29 cellular contexts compared by ENCODE assay signal in the genomic region with DNA sequence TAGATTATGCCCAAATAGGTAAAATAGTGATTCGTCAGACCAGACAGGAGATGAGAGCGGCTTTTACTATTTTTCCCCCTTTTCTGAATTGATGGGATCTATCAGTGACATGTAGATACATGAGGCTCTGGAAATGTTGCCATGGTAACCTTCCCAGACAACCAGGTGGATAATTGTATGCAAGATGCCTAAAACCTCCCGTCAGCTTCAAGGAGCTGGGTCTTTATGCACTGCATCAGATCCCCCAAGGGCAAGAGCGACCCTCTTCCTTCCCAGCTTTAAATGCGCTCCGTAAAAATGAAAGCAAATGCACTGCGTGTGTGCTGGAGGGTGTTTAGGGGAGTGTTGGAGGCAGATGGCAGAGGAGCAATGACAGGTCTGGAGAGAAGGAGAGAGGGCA.
DNase-seq lines count a peak whose midpoint lies in the region; ATAC-seq lines count a peak whose summit lies in the region.
"Had no signal": no experiment of that assay in that cellular context is flagged by ENCODE, and none has a peak within 500 bp of the region (broad histone marks: within the 10 kb centered on the region; RNA-seq: fewer than 3 reads in every experiment).

No MANE protein-coding gene starts in this region.

- H3K4me3 Mint-ChIP-seq in stimulated activated naive B cell treated with anti-CD40 and anti-IgM and Interleukin-4, amounts not matched to agents 10 μg/mL and 1 μg/mL and 100 μg/mL, for 72 hours: no peak overlapping the region
- H3K4me3 Mint-ChIP-seq: activated T-helper 1 cell treated with anti-CD3 and anti-CD28 coated beads, Interleukin-12 subunit alpha, Interleukin-12 subunit beta, Interleukin-2, Interleukin-4 antibody, amounts not matched to agents 30 ng/mL and 10 ng/mL and 1 ng/mL, durations not matched to agents 14 hours and 24 hours and 36 hours; CD14-positive monocyte; natural killer cell; WTC11 had no signal

- H3K27ac Mint-ChIP-seq in stimulated activated naive B cell treated with anti-CD40 and anti-IgM and Interleukin-4, amounts not matched to agents 10 μg/mL and 1 μg/mL and 100 μg/mL, for 72 hours: no peak overlapping the region
- H3K27ac Mint-ChIP-seq: activated T-helper 1 cell treated with anti-CD3 and anti-CD28 coated beads, Interleukin-12 subunit alpha, Interleukin-12 subunit beta, Interleukin-2, Interleukin-4 antibody, amounts not matched to agents 30 ng/mL and 10 ng/mL and 1 ng/mL, durations not matched to agents 14 hours and 24 hours and 36 hours; CD14-positive monocyte; natural killer cell; WTC11 had no signal

- DNase-seq in ELF-1 (ENCODE audit: low read depth, low spot score) (peak; percentile 6), NCI-H1105 treated with DMSO at 0.1 percent for 48 hours (lab: John Stamatoyannopoulos, UW) (peak; percentile 48), left kidney (ENCODE audit: low read depth, low spot score) (peak; percentile 16), GOT3 (lab: John Stamatoyannopoulos, UW) (no peak)
- DNase-seq in stimulated activated naive B cell treated with anti-CD40 and anti-IgM and Interleukin-4, amounts not matched to agents 10 μg/mL and 1 μg/mL and 100 μg/mL, for 72 hours: no peak
- no peak for DNase-seq in stimulated activated naive CD4-positive, alpha-beta T cell treated with Interleukin-2 at 50 U/mL for 16 hours (lab: John Stamatoyannopoulos, UW)
- DNase-seq: activated CD4-positive, alpha-beta T cell treated with anti-CD3 and anti-CD28 coated beads, Interleukin-2, amount 50 U/mL, for 4 hours; activated naive CD4-positive, alpha-beta T cell treated with anti-CD3 and anti-CD28 coated beads, Interleukin-2, amount 50 U/mL, for 16 hours; aorta; central memory CD4-positive, alpha-beta T cell; foreskin fibroblast; HCEC 1CT; heart right ventricle; left cardiac atrium; midbrain; natural killer cell; NCI-H1436; NCI-H2171; NCI-H526; OCI-M1; stomach had no signal

- no peak for ATAC-seq in stimulated activated naive B cell treated with anti-CD40 and anti-IgM and Interleukin-4, amounts not matched to agents 10 μg/mL and 1 μg/mL and 100 μg/mL, for 72 hours (replicated peaks)
- no peak for ATAC-seq in HG03432 (IDR thresholded peaks at IDR 0.05; ENCODE audit: unreplicated experiment)
- ATAC-seq: heart right ventricle, left cardiac atrium, natural killer cell, sciatic nerve, WTC11 had no signal

- H3K36me3 Mint-ChIP-seq in stimulated activated naive B cell treated with anti-CD40 and anti-IgM and Interleukin-4, amounts not matched to agents 10 μg/mL and 1 μg/mL and 100 μg/mL, for 72 hours: no peaks in the 10 kb centered on the region
- H3K36me3 Mint-ChIP-seq: CD14-positive monocyte, natural killer cell, WTC11 had no signal

- no peaks in the 10 kb centered on the region for H3K9me3 Mint-ChIP-seq in stimulated activated naive B cell treated with anti-CD40 and anti-IgM and Interleukin-4, amounts not matched to agents 10 μg/mL and 1 μg/mL and 100 μg/mL, for 72 hours
- H3K9me3 Mint-ChIP-seq: activated T-helper 1 cell treated with anti-CD3 and anti-CD28 coated beads, Interleukin-12 subunit alpha, Interleukin-12 subunit beta, Interleukin-2, Interleukin-4 antibody, amounts not matched to agents 30 ng/mL and 10 ng/mL and 1 ng/mL, durations not matched to agents 14 hours and 24 hours and 36 hours; natural killer cell; WTC11 had no signal

- H3K4me1 Mint-ChIP-seq in stimulated activated naive B cell treated with anti-CD40 and anti-IgM and Interleukin-4, amounts not matched to agents 10 μg/mL and 1 μg/mL and 100 μg/mL, for 72 hours: no peaks in the 10 kb centered on the region
- H3K4me1 Mint-ChIP-seq: CD14-positive monocyte, natural killer cell had no signal

- peak overlapping the region; percentile 37 for H3K27ac ChIP-seq in angular gyrus (ENCODE audit: low read depth, low read length)
- H3K27ac ChIP-seq: epithelial cell of prostate, heart right ventricle, stomach, tibial nerve had no signal

- H3K27me3 Mint-ChIP-seq in stimulated activated naive B cell treated with anti-CD40 and anti-IgM and Interleukin-4, amounts not matched to agents 10 μg/mL and 1 μg/mL and 100 μg/mL, for 72 hours: no peaks in the 10 kb centered on the region

Comparison
In these comparisons a context has a peak if more than half of its experiments do, and no peak if none do; other contexts are left out.
1. DNase-seq: peak in ELF-1 (single experiment), NCI-H1105 treated with DMSO at 0.1 percent for 48 hours (single experiment) and left kidney (single experiment); none in GOT3 (single experiment), stimulated activated naive B cell treated with anti-CD40 and anti-IgM and Interleukin-4, amounts not matched to agents 10 μg/mL and 1 μg/mL and 100 μg/mL, for 72 hours (single experiment) and stimulated activated naive CD4-positive, alpha-beta T cell treated with Interleukin-2 at 50 U/mL for 16 hours (single experiment).